Comparison of ENCODE assay signal across 1 cellular context in the genomic region with DNA sequence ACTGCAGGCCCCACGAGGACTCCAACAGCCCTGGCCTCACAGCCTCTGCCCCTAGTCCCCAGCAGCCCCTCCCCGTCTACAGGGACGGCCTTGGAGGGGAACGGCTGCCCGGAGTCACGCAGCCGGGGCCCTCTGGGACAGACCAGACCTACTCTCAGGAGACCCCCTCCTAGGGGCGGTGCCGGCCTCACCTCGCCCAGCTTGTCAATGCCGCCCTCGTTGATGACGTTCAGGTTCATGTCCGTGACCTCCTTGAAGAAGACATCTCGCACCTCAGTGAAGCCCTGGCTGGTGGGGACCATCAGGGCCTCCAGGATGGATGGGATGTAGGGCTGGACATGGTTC.
A peak's percentile ranks its signal among the peaks of the same experiment; 100 is the strongest.
TF ChIP-seq lines count a peak whose summit lies in the region.

No MANE protein-coding gene starts in this region.

TF ChIP-seq in K562, 482 proteins besides CTCF, POLR2A, EP300 and RAD21 (continues in another document):
- no peak for TF ChIP-seq ZNF24 (IDR thresholded peaks at IDR 0.05)
- TF ChIP-seq, protein P1, sequence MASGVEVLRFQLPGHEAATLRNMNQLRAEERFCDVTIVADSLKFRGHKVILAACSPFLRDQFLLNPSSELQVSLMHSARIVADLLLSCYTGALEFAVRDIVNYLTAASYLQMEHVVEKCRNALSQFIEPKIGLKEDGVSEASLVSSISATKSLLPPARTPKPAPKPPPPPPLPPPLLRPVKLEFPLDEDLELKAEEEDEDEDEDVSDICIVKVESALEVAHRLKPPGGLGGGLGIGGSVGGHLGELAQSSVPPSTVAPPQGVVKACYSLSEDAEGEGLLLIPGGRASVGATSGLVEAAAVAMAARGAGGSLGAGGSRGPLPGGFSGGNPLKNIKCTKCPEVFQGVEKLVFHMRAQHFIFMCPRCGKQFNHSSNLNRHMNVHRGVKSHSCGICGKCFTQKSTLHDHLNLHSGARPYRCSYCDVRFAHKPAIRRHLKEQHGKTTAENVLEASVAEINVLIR (CRISPR knock-in tag; IDR thresholded peaks at IDR 0.05) = no peak
- TF ChIP-seq ZNF263 (CRISPR knock-in tag; IDR thresholded peaks at IDR 0.05; ENCODE audit: borderline replicate concordance) = no peak
- 0 out of 2 replicates have a peak, but pooled peaks have one; percentile 33 for TF ChIP-seq ZNF41 (CRISPR knock-in tag; conservative IDR thresholded peaks at IDR 0.05)
- no peak for TF ChIP-seq USF1 (CRISPR knock-in tag; IDR thresholded peaks at IDR 0.05)
- no peak for TF ChIP-seq NONO (IDR thresholded peaks at IDR 0.05; ENCODE audit: low read depth in 2 of 2, low read length in 1 of 2)
- TF ChIP-seq HNRNPL (IDR thresholded peaks at IDR 0.05; ENCODE audit: low read depth, low read length) = no peak
- TF ChIP-seq NR4A1 (CRISPR knock-in tag; IDR thresholded peaks at IDR 0.05) = no peak
- TF ChIP-seq NR4A1 (tag; IDR thresholded peaks at IDR 0.05) = peak; percentile 86
- 0 out of 2 replicates have a peak, but pooled peaks have one; percentile 15 for TF ChIP-seq ZKSCAN3 (CRISPR knock-in tag; IDR thresholded peaks at IDR 0.05)
- no peak for TF ChIP-seq MXD1 (CRISPR knock-in tag; IDR thresholded peaks at IDR 0.05; ENCODE audit: borderline replicate concordance, poor library complexity, severe bottlenecking)
- no peak for TF ChIP-seq HMG20B (CRISPR knock-in tag; IDR thresholded peaks at IDR 0.05)
- no peak for TF ChIP-seq ADNP (tag; IDR thresholded peaks at IDR 0.05)
- TF ChIP-seq ZNF197 (CRISPR knock-in tag; IDR thresholded peaks at IDR 0.05; ENCODE audit: low read depth) = peak; percentile 31; the same call in 1 of the 2 replicates
- TF ChIP-seq CEBPB (tag; IDR thresholded peaks at IDR 0.05) = no peak
- TF ChIP-seq NFXL1 (CRISPR knock-in tag; IDR thresholded peaks at IDR 0.05) = peak; percentile 65; the same call in 1 of the 2 replicates
- no peak for TF ChIP-seq MAFK (IDR thresholded peaks at IDR 0.05; ENCODE audit: low read length)
- peak; percentile 76; the same call in 1 of the 2 replicates for TF ChIP-seq HDAC8 (tag; IDR thresholded peaks at IDR 0.05)
- TF ChIP-seq MGA (IDR thresholded peaks at IDR 0.05) = 0 out of 2 replicates have a peak, but pooled peaks have one; percentile 68
- 0 out of 2 replicates have a peak, but pooled peaks have one; percentile 31 for TF ChIP-seq KLF1 (tag; IDR thresholded peaks at IDR 0.05)
- TF ChIP-seq NFYB (IDR thresholded peaks at IDR 0.05; ENCODE audit: extremely low read depth, insufficient read length) = no peak
- TF ChIP-seq, protein P2, sequence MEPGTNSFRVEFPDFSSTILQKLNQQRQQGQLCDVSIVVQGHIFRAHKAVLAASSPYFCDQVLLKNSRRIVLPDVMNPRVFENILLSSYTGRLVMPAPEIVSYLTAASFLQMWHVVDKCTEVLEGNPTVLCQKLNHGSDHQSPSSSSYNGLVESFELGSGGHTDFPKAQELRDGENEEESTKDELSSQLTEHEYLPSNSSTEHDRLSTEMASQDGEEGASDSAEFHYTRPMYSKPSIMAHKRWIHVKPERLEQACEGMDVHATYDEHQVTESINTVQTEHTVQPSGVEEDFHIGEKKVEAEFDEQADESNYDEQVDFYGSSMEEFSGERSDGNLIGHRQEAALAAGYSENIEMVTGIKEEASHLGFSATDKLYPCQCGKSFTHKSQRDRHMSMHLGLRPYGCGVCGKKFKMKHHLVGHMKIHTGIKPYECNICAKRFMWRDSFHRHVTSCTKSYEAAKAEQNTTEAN (CRISPR knock-in tag; IDR thresholded peaks at IDR 0.05) = no peak
- 0 out of 2 replicates have a peak, but pooled peaks have one; percentile 51 for TF ChIP-seq ZNF76 (CRISPR knock-in tag; IDR thresholded peaks at IDR 0.05; ENCODE audit: borderline replicate concordance)
- TF ChIP-seq ZNF696 (CRISPR knock-in tag; conservative IDR thresholded peaks at IDR 0.05) = no peak
- TF ChIP-seq, protein P3, sequence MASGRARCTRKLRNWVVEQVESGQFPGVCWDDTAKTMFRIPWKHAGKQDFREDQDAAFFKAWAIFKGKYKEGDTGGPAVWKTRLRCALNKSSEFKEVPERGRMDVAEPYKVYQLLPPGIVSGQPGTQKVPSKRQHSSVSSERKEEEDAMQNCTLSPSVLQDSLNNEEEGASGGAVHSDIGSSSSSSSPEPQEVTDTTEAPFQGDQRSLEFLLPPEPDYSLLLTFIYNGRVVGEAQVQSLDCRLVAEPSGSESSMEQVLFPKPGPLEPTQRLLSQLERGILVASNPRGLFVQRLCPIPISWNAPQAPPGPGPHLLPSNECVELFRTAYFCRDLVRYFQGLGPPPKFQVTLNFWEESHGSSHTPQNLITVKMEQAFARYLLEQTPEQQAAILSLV (tag; IDR thresholded peaks at IDR 0.05) = no peak
- no peak for TF ChIP-seq KAT7 (CRISPR knock-in tag; IDR thresholded peaks at IDR 0.05; ENCODE audit: borderline replicate concordance)
- no peak for TF ChIP-seq HOXB6 (CRISPR knock-in tag; IDR thresholded peaks at IDR 0.05; ENCODE audit: borderline replicate concordance)
- no peak for TF ChIP-seq DEAF1 (CRISPR knock-in tag; IDR thresholded peaks at IDR 0.05)
- no peak for TF ChIP-seq ZFP36 (IDR thresholded peaks at IDR 0.05; ENCODE audit: low read depth, low read length, partially characterized antibody)
- no peak for TF ChIP-seq TSHZ1 (CRISPR knock-in tag; IDR thresholded peaks at IDR 0.05)
- TF ChIP-seq ZFX (CRISPR knock-in tag; IDR thresholded peaks at IDR 0.05) = peak; percentile 40
- TF ChIP-seq, protein P4, sequence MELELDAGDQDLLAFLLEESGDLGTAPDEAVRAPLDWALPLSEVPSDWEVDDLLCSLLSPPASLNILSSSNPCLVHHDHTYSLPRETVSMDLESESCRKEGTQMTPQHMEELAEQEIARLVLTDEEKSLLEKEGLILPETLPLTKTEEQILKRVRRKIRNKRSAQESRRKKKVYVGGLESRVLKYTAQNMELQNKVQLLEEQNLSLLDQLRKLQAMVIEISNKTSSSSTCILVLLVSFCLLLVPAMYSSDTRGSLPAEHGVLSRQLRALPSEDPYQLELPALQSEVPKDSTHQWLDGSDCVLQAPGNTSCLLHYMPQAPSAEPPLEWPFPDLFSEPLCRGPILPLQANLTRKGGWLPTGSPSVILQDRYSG (tag; conservative IDR thresholded peaks at IDR 0.05; ENCODE audit: low read depth) = peak; percentile 56; the same call in 1 of the 2 replicates
- TF ChIP-seq NCOA4 (IDR thresholded peaks at IDR 0.05; ENCODE audit: partially characterized antibody) = no peak
- TF ChIP-seq ZNF583 (CRISPR knock-in tag; IDR thresholded peaks at IDR 0.05) = peak; percentile 44; the same call in 1 of the 2 replicates
- TF ChIP-seq DMBX1 (CRISPR knock-in tag; IDR thresholded peaks at IDR 0.05; ENCODE audit: borderline replicate concordance) = peak; percentile 10; the same call in 1 of the 2 replicates
